8 cellular contexts compared by ENCODE assay signal in the genomic region with DNA sequence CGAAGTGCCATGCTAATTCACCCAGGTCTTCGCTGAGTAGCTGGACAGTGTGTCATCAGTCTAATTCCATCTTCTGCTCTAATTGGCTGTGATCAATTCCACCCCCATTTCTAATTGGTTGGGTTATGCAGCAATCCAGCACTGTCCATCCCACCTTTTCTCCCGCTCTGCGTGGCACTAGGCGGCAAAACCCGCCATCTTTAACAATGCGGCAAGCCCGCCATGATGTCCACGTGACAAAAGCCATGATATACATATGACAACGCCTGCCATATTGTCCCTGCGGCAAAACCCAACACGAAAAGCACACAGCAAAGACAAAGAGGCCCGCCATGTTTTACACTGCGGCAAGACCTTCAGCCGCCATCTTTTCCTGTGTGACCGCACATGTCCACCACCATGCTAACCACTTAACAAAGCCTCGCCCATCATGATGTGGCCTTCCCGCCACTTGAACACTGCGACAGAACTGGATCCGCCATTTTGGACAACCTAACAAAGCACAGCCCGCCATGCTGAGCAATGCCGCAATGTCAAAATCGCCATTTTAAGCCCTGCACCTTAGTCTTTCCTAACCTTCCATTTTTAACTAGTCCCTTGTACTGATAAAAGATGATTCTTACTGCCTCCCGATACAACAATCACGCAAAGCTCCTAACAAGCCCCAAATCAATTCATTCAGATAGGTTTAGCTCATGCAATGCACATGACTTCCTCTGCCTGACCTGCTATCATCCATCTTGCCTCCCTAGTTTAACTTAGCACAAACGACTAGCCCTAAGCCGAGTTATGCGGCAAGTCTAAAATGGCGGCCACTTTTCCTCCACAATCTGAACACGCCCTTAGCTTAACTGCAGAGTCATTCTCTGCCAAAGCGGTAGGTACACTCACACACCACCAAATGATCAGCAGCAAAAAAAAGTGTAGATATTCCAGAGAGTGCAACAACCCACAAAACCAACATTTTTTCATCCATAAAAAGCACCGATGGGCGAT. TPM values are rescaled to one million over a fixed set of nuclear protein-coding genes. Genes with fewer than 3 reads are reported as not detected.
A peak's percentile ranks its signal among the peaks of the same experiment; 100 is the strongest.
DNase-seq lines count a peak whose midpoint lies in the region; ATAC-seq and TF ChIP-seq lines count a peak whose summit lies in the region.

No MANE protein-coding gene starts in this region.

- H3K36me3 Mint-ChIP-seq in activated T-cell treated with anti-CD3 and anti-CD28 coated beads, Interleukin-2, amount 50 U/mL, for 4 hours (ENCODE audit: insufficient read depth) = no peaks in the 10 kb centered on the region

- peak; percentile 72 for ATAC-seq in HG02840 (IDR thresholded peaks at IDR 0.05; ENCODE audit: low FRiP score, unreplicated experiment)
- ATAC-seq in activated T-cell treated with anti-CD3 and anti-CD28 coated beads, Interleukin-2, amount 50 U/mL, for 4 hours = peak in 1 of 2 donors; percentile 79
- peak; percentile 87 for ATAC-seq in mucosa of descending colon

- H3K9me3 ChIP-seq in mucosa of descending colon = no peaks in the 10 kb centered on the region

- H3K4me1 ChIP-seq in mucosa of descending colon (ENCODE audit: low read depth) = no peaks in the 10 kb centered on the region

- peak; percentile 91 for DNase-seq in GDM1 (lab: John Stamatoyannopoulos, UW)
- DNase-seq in activated T-cell treated with anti-CD3 and anti-CD28 coated beads, Interleukin-2, amount 50 U/mL, for 4 hours = peak; percentile 66
- peak in 1 of 3 donors; percentile 89 for DNase-seq in mucosa of descending colon
- no peak for DNase-seq in activated naive CD4-positive, alpha-beta T cell treated with anti-CD3 and anti-CD28 coated beads, Interleukin-2, amount 50 U/mL, for 16 hours
- no peak for DNase-seq in globus pallidus (ENCODE audit: low spot score)
- DNase-seq in NCI-H2107 treated with DMSO at 0.1 percent for 48 hours (lab: John Stamatoyannopoulos, UW; ENCODE audit: unreplicated experiment) = no peak
- no peak for DNase-seq in NCI-H2171 (lab: John Stamatoyannopoulos, UW)

- H3K4me1 Mint-ChIP-seq in activated T-cell treated with anti-CD3 and anti-CD28 coated beads, Interleukin-2, amount 50 U/mL, for 4 hours (ENCODE audit: low read depth) = no peaks in the 10 kb centered on the region

- H3K4me3 ChIP-seq in mucosa of descending colon = no peak overlapping the region

- no peak for TF ChIP-seq CTCF in mucosa of descending colon (IDR thresholded peaks at IDR 0.05)

- intact Hi-C loops in mucosa of descending colon (cut with DNase I, micrococcal nuclease) = loop anchor here (10.0 kb wide), 2 partner anchors 173 to 493 kb away; no protein-coding TSS in a partner anchor

- H3K36me3 ChIP-seq in mucosa of descending colon (ENCODE audit: low read depth) = no peaks in the 10 kb centered on the region

- H3K9me3 Mint-ChIP-seq in activated T-cell treated with anti-CD3 and anti-CD28 coated beads, Interleukin-2, amount 50 U/mL, for 4 hours = no peaks in the 10 kb centered on the region

- no peaks in the 10 kb centered on the region for H3K27me3 Mint-ChIP-seq in activated T-cell treated with anti-CD3 and anti-CD28 coated beads, Interleukin-2, amount 50 U/mL, for 4 hours (ENCODE audit: low read depth)

- H3K4me3 Mint-ChIP-seq in activated T-cell treated with anti-CD3 and anti-CD28 coated beads, Interleukin-2, amount 50 U/mL, for 4 hours = no peak overlapping the region

RNA-seq across cellular contexts. Expression of gene XIST, which starts 1.2 kb away (rescaled TPM):
- 100 to 1,000 TPM in 1 of 3 donors, under 1 TPM in 2; 0.53 to 131 (median 0.82) TPM for total RNA-seq in activated T-cell treated with anti-CD3 and anti-CD28 coated beads, Interleukin-2, amount 50 U/mL, for 4 hours
- 100 to 1,000 TPM in 1 of 3 donors, 1 to 10 TPM in 2; 1.1 to 231 (median 3.3) TPM for total RNA-seq in mucosa of descending colon

Comparison
In these comparisons a context has a peak if more than half of its experiments do, and no peak if none do; other contexts are left out.
1. DNase-seq: peak in GDM1 (single experiment) and activated T-cell treated with anti-CD3 and anti-CD28 coated beads, Interleukin-2, amount 50 U/mL, for 4 hours (single experiment); none in activated naive CD4-positive, alpha-beta T cell treated with anti-CD3 and anti-CD28 coated beads, Interleukin-2, amount 50 U/mL, for 16 hours (single experiment), globus pallidus (single experiment), NCI-H2107 treated with DMSO at 0.1 percent for 48 hours (single experiment) and NCI-H2171 (single experiment).